ENCODE assay signal across 1 cellular context in the genomic region with DNA sequence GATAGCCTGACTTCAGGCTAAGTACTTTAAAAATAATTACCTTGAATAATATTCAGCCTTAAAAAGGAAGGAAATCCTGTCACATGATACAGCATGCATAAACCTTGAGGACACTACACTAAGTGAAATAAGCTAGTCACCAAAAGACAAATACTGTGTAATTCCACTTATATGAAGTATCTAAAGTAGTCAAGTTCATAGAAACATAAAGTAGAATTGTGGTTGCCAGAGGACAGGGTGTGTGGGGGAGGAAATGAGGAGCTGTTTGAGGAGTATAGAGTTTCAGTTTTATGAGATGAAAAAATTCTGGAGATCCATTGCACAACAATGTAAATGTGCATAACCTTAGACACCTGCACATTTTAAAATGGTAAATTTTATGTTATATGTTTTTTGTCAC.
TF ChIP-seq lines count a peak whose summit lies in the region.

No MANE protein-coding gene starts in this region.

TF ChIP-seq in SK-N-SH treated with all-trans-retinoic acid at 6 μM for 48 hours, 23 proteins besides CTCF, POLR2A, EP300 and RAD21 (continued from another document):
- TF ChIP-seq, protein P1, sequence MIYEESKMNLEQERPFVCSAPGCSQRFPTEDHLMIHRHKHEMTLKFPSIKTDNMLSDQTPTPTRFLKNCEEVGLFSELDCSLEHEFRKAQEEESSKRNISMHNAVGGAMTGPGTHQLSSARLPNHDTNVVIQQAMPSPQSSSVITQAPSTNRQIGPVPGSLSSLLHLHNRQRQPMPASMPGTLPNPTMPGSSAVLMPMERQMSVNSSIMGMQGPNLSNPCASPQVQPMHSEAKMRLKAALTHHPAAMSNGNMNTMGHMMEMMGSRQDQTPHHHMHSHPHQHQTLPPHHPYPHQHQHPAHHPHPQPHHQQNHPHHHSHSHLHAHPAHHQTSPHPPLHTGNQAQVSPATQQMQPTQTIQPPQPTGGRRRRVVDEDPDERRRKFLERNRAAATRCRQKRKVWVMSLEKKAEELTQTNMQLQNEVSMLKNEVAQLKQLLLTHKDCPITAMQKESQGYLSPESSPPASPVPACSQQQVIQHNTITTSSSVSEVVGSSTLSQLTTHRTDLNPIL (CRISPR knock-in tag; IDR thresholded peaks at IDR 0.05; ENCODE audit: low read depth) = no peak
- TF ChIP-seq PATZ1 (CRISPR knock-in tag; IDR thresholded peaks at IDR 0.05; ENCODE audit: borderline replicate concordance) = no peak
- TF ChIP-seq ZNF8 (CRISPR knock-in tag; IDR thresholded peaks at IDR 0.05) = no peak
- no peak for TF ChIP-seq ZNF70 (CRISPR knock-in tag; IDR thresholded peaks at IDR 0.05)
- no peak for TF ChIP-seq SNAI2 (CRISPR knock-in tag; IDR thresholded peaks at IDR 0.05)
